ENCODE assay signal across 14 cellular contexts in the genomic region with DNA sequence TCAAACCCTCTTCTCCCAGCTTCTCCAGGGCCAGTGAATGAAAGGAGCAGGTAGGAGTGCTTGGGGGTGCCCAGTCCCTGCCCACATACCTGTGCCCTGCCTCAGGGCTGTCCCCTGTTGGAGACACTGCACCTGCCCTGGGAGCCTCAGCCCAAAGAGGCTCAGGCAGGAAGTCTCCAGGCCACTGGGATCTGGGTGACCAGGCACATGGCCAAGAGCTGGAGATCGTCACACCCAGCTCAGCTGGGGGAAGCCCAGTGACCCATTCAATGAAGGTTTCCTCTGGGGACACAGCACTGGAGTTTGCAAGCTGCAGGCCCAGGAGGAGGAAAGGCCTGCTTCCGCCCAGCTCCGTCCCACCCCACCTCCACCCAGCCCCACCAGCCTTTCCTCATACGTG.
DNase-seq lines count a peak whose midpoint lies in the region; ATAC-seq and TF ChIP-seq lines count a peak whose summit lies in the region.
"Had no signal": no experiment of that assay in that cellular context is flagged by ENCODE, and none has a peak within 500 bp of the region (broad histone marks: within the 10 kb centered on the region; RNA-seq: fewer than 3 reads in every experiment).

No MANE protein-coding gene starts in this region.

- H3K27me3 Mint-ChIP-seq in CD4-positive, alpha-beta memory T cell, result peaks cover 0 to 1% of the 10 kb centered on the region in 2 donors
- H3K27me3 Mint-ChIP-seq: activated CD8-positive, alpha-beta memory T cell treated with anti-CD3 and anti-CD28 coated beads, Interleukin-2, amount 10 ng/mL, durations not matched to agents 7 days and 5 days; CD4-positive, alpha-beta T cell had no signal

- POLR2A ChIA-PET in CD4-positive, alpha-beta memory T cell (lab: Charles Lee; ENCODE audit: partially characterized antibody), result no interaction called here

- TF ChIP-seq POLR2A in right lobe of liver (IDR thresholded peaks at IDR 0.05), result no peak
- no peak for TF ChIP-seq POLR2A in upper lobe of left lung (IDR thresholded peaks at IDR 0.05)

- intact Hi-C loops in right lobe of liver (cut with DNase I), result no loop called here
- intact Hi-C loops in CD4-positive, alpha-beta memory T cell (cut with micrococcal nuclease), result no loop called here

- TF ChIP-seq CTCF in right lobe of liver (IDR thresholded peaks at IDR 0.05) (no peak), upper lobe of left lung (IDR thresholded peaks at IDR 0.05) (no peak)

- H3K4me3 ChIP-seq in right lobe of liver (no peak overlapping the region), upper lobe of left lung (no peak overlapping the region)
- no peak overlapping the region for H3K4me3 ChIP-seq in CD4-positive, alpha-beta memory T cell (ENCODE audit: low read length in 2 of 2)

- H3K27ac ChIP-seq in right lobe of liver (no peak overlapping the region), upper lobe of left lung (peak overlapping the region in 3 of 4 donors; percentile 45 to 72 (median 67))
- no peak overlapping the region for H3K27ac ChIP-seq in CD4-positive, alpha-beta memory T cell (ENCODE audit: low read depth, low read length)

- WGBS in right lobe of liver (ENCODE audit: insufficient coverage, low coverage, low lambda C conversion rate, missing lambda C conversion rate), result 61% methylated on average over 3 of the region's 4 CpGs
- 49 to 57% methylated on average over 4 of the region's 4 CpGs for WGBS in upper lobe of left lung, 2 donors

- H3K9me3 ChIP-seq in right lobe of liver, result no peaks in the 10 kb centered on the region
- H3K9me3 ChIP-seq in upper lobe of left lung, result no peaks in the 10 kb centered on the region
- H3K9me3 ChIP-seq in CD4-positive, alpha-beta memory T cell (ENCODE audit: control insufficient read depth in 1 of 2, low read length in 2 of 2), result no peaks in the 10 kb centered on the region

- H3K27me3 ChIP-seq in right lobe of liver (no peaks in the 10 kb centered on the region), upper lobe of left lung (no peaks in the 10 kb centered on the region)
- no peaks in the 10 kb centered on the region for H3K27me3 ChIP-seq in CD4-positive, alpha-beta memory T cell (ENCODE audit: insufficient read depth, low read length)

- H3K27ac Mint-ChIP-seq in CD4-positive, alpha-beta memory T cell, result peak overlapping the region in 1 of 7 donors; percentile 59
- H3K27ac Mint-ChIP-seq: activated CD8-positive, alpha-beta memory T cell treated with anti-CD3 and anti-CD28 coated beads, Interleukin-2, amount 10 ng/mL, durations not matched to agents 7 days and 5 days; CD4-positive, alpha-beta T cell had no signal

- H3K4me1 ChIP-seq in right lobe of liver (no peaks in the 10 kb centered on the region), upper lobe of left lung (peaks cover 39 to 43% (median 40%) of the 10 kb centered on the region in 4 donors)
- no peaks in the 10 kb centered on the region for H3K4me1 ChIP-seq in CD4-positive, alpha-beta memory T cell (ENCODE audit: insufficient read depth, low read length)

- DNase-seq in M059J (ENCODE audit: low read depth) (peak; percentile 68), ecto neural progenitor cell (ENCODE audit: low spot score) (peak; percentile 44), right lobe of liver (peak in 2 of 3 donors; percentile 54 to 62), upper lobe of left lung (peak in 1 of 2 donors; percentile 63), GM19240 (ENCODE audit: insufficient read length, low spot score) (no peak)
- no peak for DNase-seq in CD4-positive, alpha-beta memory T cell
- DNase-seq: activated CD8-positive, alpha-beta memory T cell treated with anti-CD3 and anti-CD28 coated beads, Interleukin-2, amount 10 ng/mL, durations not matched to agents 7 days and 5 days; activated naive CD4-positive, alpha-beta T cell treated with anti-CD3 and anti-CD28 coated beads, Interleukin-2, amount 50 U/mL, for 16 hours; CD4-positive, alpha-beta T cell; NCI-H524 treated with DMSO at 0.1 percent for 48 hours; SHP77; stimulated activated naive CD8-positive, alpha-beta T cell treated with anti-CD3 and anti-CD28 coated beads, Interleukin-15, Interleukin-2, amounts not matched to agents 100 U/mL and 50 U/mL, for 24 hours had no signal

- no peaks in the 10 kb centered on the region for H3K4me1 Mint-ChIP-seq in CD4-positive, alpha-beta memory T cell
- H3K4me1 Mint-ChIP-seq: activated CD8-positive, alpha-beta memory T cell treated with anti-CD3 and anti-CD28 coated beads, Interleukin-2, amount 10 ng/mL, durations not matched to agents 7 days and 5 days had no signal

- H3K4me3 Mint-ChIP-seq in CD4-positive, alpha-beta memory T cell, result no peak overlapping the region
- H3K4me3 Mint-ChIP-seq: activated CD8-positive, alpha-beta memory T cell treated with anti-CD3 and anti-CD28 coated beads, Interleukin-2, amount 10 ng/mL, durations not matched to agents 7 days and 5 days; CD4-positive, alpha-beta T cell had no signal

- no peaks in the 10 kb centered on the region for H3K9me3 Mint-ChIP-seq in CD4-positive, alpha-beta memory T cell
- H3K9me3 Mint-ChIP-seq: CD4-positive, alpha-beta T cell had no signal

- TF ChIP-seq EP300 in upper lobe of left lung (IDR thresholded peaks at IDR 0.05), result no peak

- ATAC-seq in right lobe of liver (peak; percentile 39 to 70 (median 56)), upper lobe of left lung (ENCODE audit: low FRiP score in 2 of 2) (no peak), GM19455 (IDR thresholded peaks at IDR 0.05; ENCODE audit: unreplicated experiment) (no peak)
- ATAC-seq: activated CD8-positive, alpha-beta memory T cell treated with anti-CD3 and anti-CD28 coated beads, Interleukin-2, amount 10 ng/mL, durations not matched to agents 7 days and 5 days; sciatic nerve; stimulated activated naive CD8-positive, alpha-beta T cell treated with anti-CD3 and anti-CD28 coated beads, Interleukin-15, Interleukin-2, amounts not matched to agents 100 U/mL and 50 U/mL, for 24 hours had no signal

- H3K36me3 Mint-ChIP-seq in CD4-positive, alpha-beta memory T cell, result no peaks in the 10 kb centered on the region
- H3K36me3 Mint-ChIP-seq: activated CD8-positive, alpha-beta memory T cell treated with anti-CD3 and anti-CD28 coated beads, Interleukin-2, amount 10 ng/mL, durations not matched to agents 7 days and 5 days had no signal

- CTCF ChIA-PET in CD4-positive, alpha-beta memory T cell (lab: Charles Lee; ENCODE audit: partially characterized antibody), result no interaction called here

- H3K36me3 ChIP-seq in right lobe of liver (no peaks in the 10 kb centered on the region), upper lobe of left lung (no peaks in the 10 kb centered on the region)
- H3K36me3 ChIP-seq in CD4-positive, alpha-beta memory T cell (ENCODE audit: insufficient read depth, low read length), result no peaks in the 10 kb centered on the region

Comparison
In these comparisons a context has a peak if more than half of its experiments do, and no peak if none do; other contexts are left out.
1. DNase-seq: peak in M059J (single experiment), ecto neural progenitor cell (single experiment) and right lobe of liver (2 of 3); none in CD4-positive, alpha-beta memory T cell (0 of 5) and GM19240 (single experiment).
2. ATAC-seq: peak in right lobe of liver (4 of 4); none in upper lobe of left lung (0 of 2) and GM19455 (single experiment).
3. H3K27ac ChIP-seq: peak in upper lobe of left lung (3 of 4); none in right lobe of liver (0 of 3) and CD4-positive, alpha-beta memory T cell (single experiment).